In genomic region chr6:43369174-43370002, GRCh38 we compare ENCODE assay signal across 8 cellular contexts. TPM values are rescaled to one million over a fixed set of nuclear protein-coding genes. Genes with fewer than 3 reads are reported as not detected.
A peak's percentile ranks its signal among the peaks of the same experiment; 100 is the strongest.
DNase-seq lines count a peak whose midpoint lies in the region; ATAC-seq, FAIRE-seq and TF ChIP-seq lines count a peak whose summit lies in the region.

A gene with protein sequence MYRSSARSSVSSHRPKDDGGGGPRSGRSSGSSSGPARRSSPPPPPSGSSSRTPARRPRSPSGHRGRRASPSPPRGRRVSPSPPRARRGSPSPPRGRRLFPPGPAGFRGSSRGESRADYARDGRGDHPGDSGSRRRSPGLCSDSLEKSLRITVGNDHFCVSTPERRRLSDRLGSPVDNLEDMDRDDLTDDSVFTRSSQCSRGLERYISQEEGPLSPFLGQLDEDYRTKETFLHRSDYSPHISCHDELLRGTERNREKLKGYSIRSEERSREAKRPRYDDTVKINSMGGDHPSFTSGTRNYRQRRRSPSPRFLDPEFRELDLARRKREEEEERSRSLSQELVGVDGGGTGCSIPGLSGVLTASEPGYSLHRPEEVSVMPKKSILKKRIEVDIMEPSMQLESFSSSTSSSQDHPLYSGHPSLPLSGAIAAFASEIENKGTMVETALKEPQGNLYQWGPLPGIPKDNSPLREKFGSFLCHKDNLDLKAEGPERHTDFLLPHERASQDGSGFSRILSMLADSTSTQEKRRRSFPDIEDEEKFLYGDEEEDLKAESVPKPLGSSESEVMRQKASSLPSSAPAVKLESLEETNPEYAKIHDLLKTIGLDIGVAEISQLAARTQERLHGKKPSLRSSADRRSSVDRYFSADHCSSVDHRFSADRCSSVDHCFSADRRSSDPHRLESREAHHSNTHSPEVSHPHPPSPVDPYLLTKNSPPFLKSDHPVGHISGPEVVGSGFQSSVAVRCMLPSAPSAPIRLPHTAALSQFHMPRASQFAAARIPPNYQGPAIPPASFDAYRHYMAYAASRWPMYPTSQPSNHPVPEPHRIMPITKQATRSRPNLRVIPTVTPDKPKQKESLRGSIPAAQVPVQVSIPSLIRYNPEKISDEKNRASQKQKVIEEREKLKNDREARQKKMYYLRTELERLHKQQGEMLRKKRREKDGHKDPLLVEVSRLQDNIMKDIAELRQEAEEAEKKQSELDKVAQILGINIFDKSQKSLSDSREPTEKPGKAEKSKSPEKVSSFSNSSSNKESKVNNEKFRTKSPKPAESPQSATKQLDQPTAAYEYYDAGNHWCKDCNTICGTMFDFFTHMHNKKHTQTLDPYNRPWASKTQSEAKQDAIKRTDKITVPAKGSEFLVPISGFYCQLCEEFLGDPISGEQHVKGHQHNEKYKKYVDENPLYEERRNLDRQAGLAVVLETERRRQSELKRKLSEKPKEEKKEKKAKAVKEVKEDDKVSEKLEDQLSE (N-terminal part only) (minus strand): TSS chr6:43369647. CDS start chr6:43369365, 282 bp downstream.

- H3K14ac ChIP-seq in H1 (ENCODE audit: insufficient read length) (no peak within 1 kb of the TSS), mesenchymal stem cell (ENCODE audit: low read length in 2 of 2) (peak within 1 kb of the TSS in 1 of 2 experiments; percentile 87)

- FAIRE-seq in H1 (lab: Jason Lieb, UNC) = no peak

- peak within 1 kb of the TSS; percentile 90 to 99 for H3K4me2 ChIP-seq in H1 (ENCODE audit: insufficient read depth in 1 of 2, low read depth in 2 of 2, low read length in 2 of 2)
- H3K4me2 ChIP-seq in mesenchymal stem cell (ENCODE audit: low read length, poor library complexity, severe bottlenecking) = peak within 1 kb of the TSS; percentile 96

- H3K27me3 ChIP-seq in HUES48 (ENCODE audit: control insufficient read depth, insufficient read depth, low read length) (peaks cover 13% of the 10 kb centered on the region), NT2/D1 (ENCODE audit: insufficient read depth, insufficient read length) (peaks cover 6% of the 10 kb centered on the region), H1 (replicated peaks in 1 of 4; ENCODE audit: control insufficient read depth in 3 of 4, extremely low read depth in 1 of 4, insufficient read depth in 3 of 4, low read length in 3 of 4) (peaks cover 2 to 12% (median 8%) of the 10 kb centered on the region in 4 experiments; a peak in 6 of 7 replicates), mesenchymal stem cell (ENCODE audit: control insufficient read depth in 1 of 2, insufficient read depth in 1 of 2, low read length in 2 of 2) (no peaks in the 10 kb centered on the region)

- no peak for TF ChIP-seq RAD21 in H1 (IDR thresholded peaks at IDR 0.05 in 1 of 2, conservative IDR thresholded peaks at IDR 0.05 in 1 of 2; ENCODE audit: low read depth in 2 of 2, low read length in 2 of 2)

- H4K20me1 ChIP-seq in H1 (replicated peaks in 1 of 2; ENCODE audit: control insufficient read depth in 1 of 2, insufficient read depth in 2 of 2, low read length in 2 of 2) = peaks cover 0 to 5% of the 10 kb centered on the region in 2 experiments

- peak within 1 kb of the TSS; percentile 78 for H4K5ac ChIP-seq in H1 (ENCODE audit: insufficient read length, low read depth, low read length)

- H3K9ac ChIP-seq in HUES48 (ENCODE audit: low read depth, low read length) (no peak within 1 kb of the TSS; the same call in 1 of the 2 replicates), NT2/D1 (ENCODE audit: insufficient read length, low read depth) (peak within 1 kb of the TSS; percentile 83), H1 (replicated peaks in 1 of 4; ENCODE audit: extremely low read depth in 1 of 4, low read depth in 3 of 4, low read length in 3 of 4) (peak within 1 kb of the TSS; percentile 58 to 88 (median 72); a peak in 6 of 7 replicates), mesenchymal stem cell (ENCODE audit: low read length) (peak within 1 kb of the TSS; percentile 93)

- peak in 1 of 2 experiments; percentile 44; a peak in 1 of 3 replicates for TF ChIP-seq POLR2A in H1 (IDR thresholded peaks at IDR 0.05; ENCODE audit: control extremely low read depth in 1 of 2, low read depth in 2 of 2, low read length in 2 of 2)

- H3K4ac ChIP-seq in H1 (replicated peaks; ENCODE audit: insufficient read length, low read depth, low read length) = no peak within 1 kb of the TSS
- H3K4ac ChIP-seq in mesenchymal stem cell (ENCODE audit: low read depth in 1 of 2, low read length in 2 of 2) = peak within 1 kb of the TSS; percentile 81 to 90

- H4K91ac ChIP-seq in H1 (replicated peaks; ENCODE audit: insufficient read length, low read length) (peak within 1 kb of the TSS; percentile 88), mesenchymal stem cell (ENCODE audit: low read length) (peak within 1 kb of the TSS; percentile 59)

- H3K23ac ChIP-seq in H1 (ENCODE audit: insufficient read length) = no peak within 1 kb of the TSS
- peak within 1 kb of the TSS; percentile 66 to 95 for H3K23ac ChIP-seq in mesenchymal stem cell (ENCODE audit: low read length in 2 of 2)

- 2% methylated on average over 62 of the region's 104 CpGs; no CpG with 5 or more reads in 1 of the 2 experiments for WGBS in H1 (ENCODE audit: extremely low coverage in 1 of 2, insufficient coverage in 1 of 2, insufficient read length in 1 of 2, insufficient replicate concordance in 2 of 2, low coverage in 1 of 2, low lambda C conversion rate in 2 of 2, missing lambda C conversion rate in 1 of 2), 2 experiments
- 0% methylated on average over 41 of the region's 104 CpGs for WGBS in mesenchymal stem cell

- no peaks in the 10 kb centered on the region; a peak in 2 of 4 replicates for H3K79me2 ChIP-seq in H1 (ENCODE audit: control insufficient read depth in 1 of 2, insufficient read depth in 2 of 2, low read length in 2 of 2)

- TF ChIP-seq EP300 in H1 (IDR thresholded peaks at IDR 0.05; ENCODE audit: borderline replicate concordance in 1 of 2, low read depth in 2 of 2, low read length in 2 of 2) = no peak

- DNase-seq in COR-L47 (lab: John Stamatoyannopoulos, UW) (peak; percentile 98), NT2/D1 (ENCODE audit: low read depth, low spot score) (peak; percentile 90), H1 (ENCODE audit: low read depth in 1 of 2, low spot score in 2 of 2) (peak; percentile 91 to 92), mesenchymal stem cell (peak; percentile 98)
- DNase-seq in activated CD8-positive, alpha-beta memory T cell treated with anti-CD3 and anti-CD28 coated beads for 48 hours (ENCODE audit: low read depth in 2 of 3, low spot score in 2 of 3) = peak; percentile 72 to 87 (median 77)
- DNase-seq in stimulated activated CD8-positive, alpha-beta memory T cell treated with anti-CD3 and anti-CD28 coated beads, Interleukin-12 subunit alpha, Interleukin-12 subunit beta, amount 100 ng/mL, for 24 hours (ENCODE audit: extremely low read depth) = peak; percentile 86

- H3K18ac ChIP-seq in H1 (ENCODE audit: extremely low read depth, low read length) (peak within 1 kb of the TSS; percentile 52), mesenchymal stem cell (ENCODE audit: low read depth in 1 of 2, low read length in 2 of 2) (peak within 1 kb of the TSS; percentile 88 to 92)

- no peak within 1 kb of the TSS for H3K56ac ChIP-seq in H1 (replicated peaks; ENCODE audit: insufficient read length, low read depth, low read length)

- 0 out of 2 replicates have a peak within 1 kb of the TSS, but pooled peaks have one; percentile 61 for H2BK20ac ChIP-seq in H1 (ENCODE audit: low read length)

- CTCF ChIA-PET in H1 (lab: Charles Lee; ENCODE audit: partially characterized antibody) = interaction anchor here (0.6 to 2.3 kb wide), 10 partner anchors 13 to 192 kb away, joined by 3 to 8 read pairs (median 4); partner anchors contain the start of gene CRIP3

- H3K27ac ChIP-seq in HUES48 (ENCODE audit: low read depth, low read length) (peak within 1 kb of the TSS; percentile 77), H1 (ENCODE audit: low read depth, low read length) (peak within 1 kb of the TSS; percentile 46; the same call in 1 of the 2 replicates), mesenchymal stem cell (ENCODE audit: low read length, poor library complexity, severe bottlenecking) (peak within 1 kb of the TSS; percentile 54)

- peak within 1 kb of the TSS; percentile 36; the same call in 1 of the 2 replicates for H2AFZ ChIP-seq in H1 (ENCODE audit: low read length)
- peak within 1 kb of the TSS; percentile 83 for H2AFZ ChIP-seq in mesenchymal stem cell (ENCODE audit: low read depth, low read length)

- peak within 1 kb of the TSS; percentile 85 for H3K4me3 ChIP-seq in HUES48 (ENCODE audit: low read depth, low read length)
- H3K4me3 ChIP-seq in NT2/D1 (ENCODE audit: insufficient read length, low read depth) = peak within 1 kb of the TSS; percentile 72
- peak within 1 kb of the TSS; percentile 64 to 86 (median 80) for H3K4me3 ChIP-seq in H1 (ENCODE audit: extremely low read depth in 1 of 4, insufficient read depth in 2 of 4, low read depth in 3 of 4, low read length in 4 of 4)
- H3K4me3 ChIP-seq in mesenchymal stem cell (ENCODE audit: insufficient read depth in 1 of 2, low read depth in 1 of 2, low read length in 2 of 2) = peak within 1 kb of the TSS; percentile 88 to 90

- H2BK5ac ChIP-seq in H1 (ENCODE audit: low read depth, low read length) (peak within 1 kb of the TSS; percentile 39; the same call in 1 of the 2 replicates), mesenchymal stem cell (ENCODE audit: low read depth, low read length, poor library complexity, severe bottlenecking) (no peak within 1 kb of the TSS)

- H4K8ac ChIP-seq in H1 (ENCODE audit: extremely low read depth, insufficient read depth, low read length) (peak within 1 kb of the TSS; percentile 29), mesenchymal stem cell (ENCODE audit: low read length) (peak within 1 kb of the TSS; percentile 99)

- peaks cover 11% of the 10 kb centered on the region for H3K23me2 ChIP-seq in H1 (ENCODE audit: low read depth, low read length)

- no peak within 1 kb of the TSS for H2AK5ac ChIP-seq in H1 (ENCODE audit: low read depth, low read length)
- H2AK5ac ChIP-seq in mesenchymal stem cell (ENCODE audit: low read length, severe bottlenecking) = peak within 1 kb of the TSS; percentile 82

- H3K9me3 ChIP-seq in HUES48 (ENCODE audit: control insufficient read depth, insufficient read depth, low read length) (no peaks in the 10 kb centered on the region), NT2/D1 (ENCODE audit: insufficient read depth, low read length) (no peaks in the 10 kb centered on the region), H1 (ENCODE audit: insufficient read depth in 2 of 2, low read depth in 1 of 2, low read length in 1 of 2) (no peaks in the 10 kb centered on the region), mesenchymal stem cell (ENCODE audit: control insufficient read depth, low read length) (no peaks in the 10 kb centered on the region)

- H2BK120ac ChIP-seq in H1 (replicated peaks; ENCODE audit: low read depth, low read length) (no peak within 1 kb of the TSS), mesenchymal stem cell (ENCODE audit: low read depth, low read length) (peak within 1 kb of the TSS; percentile 92)

- POLR2A ChIA-PET in H1 (lab: Charles Lee; ENCODE audit: partially characterized antibody) = interaction anchor here (0.5 to 1.7 kb wide), 15 partner anchors 8 to 385 kb away, joined by 3 to 5 read pairs (median 4); partner anchors contain the start of genes DNPH1, KLC4, LRRC73 and MRPL2

- no peak for TF ChIP-seq CTCF in H1 (IDR thresholded peaks at IDR 0.05; ENCODE audit: control extremely low read depth in 1 of 3, insufficient read depth in 1 of 3, low read depth in 1 of 3, low read length in 3 of 3)

- peak; percentile 75 for ATAC-seq in GM21390 (IDR thresholded peaks at IDR 0.05; ENCODE audit: unreplicated experiment)

- no peaks in the 10 kb centered on the region for H3K79me1 ChIP-seq in H1 (ENCODE audit: low read depth, low read length)
- peaks cover 17% of the 10 kb centered on the region for H3K79me1 ChIP-seq in mesenchymal stem cell (replicated peaks; ENCODE audit: low read length, poor library complexity, severe bottlenecking)

- H3K36me3 ChIP-seq in HUES48 (ENCODE audit: control insufficient read depth, insufficient read depth, low read length) (peaks cover 10% of the 10 kb centered on the region), NT2/D1 (ENCODE audit: insufficient read depth, insufficient read length, low read length) (peaks cover 12% of the 10 kb centered on the region), H1 (ENCODE audit: control insufficient read depth in 2 of 4, insufficient read depth in 4 of 4, low read length in 3 of 4) (peaks cover 0 to 6% (median 0%) of the 10 kb centered on the region in 4 experiments; a peak in 2 of 8 replicates), mesenchymal stem cell (ENCODE audit: control insufficient read depth in 1 of 2, insufficient read depth in 2 of 2, low read depth in 1 of 2, low read length in 2 of 2) (peaks cover 0 to 11% of the 10 kb centered on the region in 2 experiments)

- peak within 1 kb of the TSS; percentile 68; the same call in 1 of the 2 replicates for H2BK12ac ChIP-seq in H1 (ENCODE audit: low read depth, low read length)
- H2BK12ac ChIP-seq in mesenchymal stem cell (ENCODE audit: low read length in 2 of 2) = peak within 1 kb of the TSS in 1 of 2 experiments; percentile 42

- H3K4me1 ChIP-seq in HUES48 (ENCODE audit: control insufficient read depth, insufficient read depth, low read length) = peaks cover 10% of the 10 kb centered on the region
- no peaks in the 10 kb centered on the region for H3K4me1 ChIP-seq in NT2/D1 (ENCODE audit: insufficient read depth, insufficient read length)
- peaks cover 4 to 9% (median 5%) of the 10 kb centered on the region in 4 experiments; a peak in 6 of 7 replicates for H3K4me1 ChIP-seq in H1 (replicated peaks in 1 of 4; ENCODE audit: control insufficient read depth in 3 of 4, insufficient read depth in 4 of 4, low read length in 3 of 4)
- peaks cover 9% of the 10 kb centered on the region for H3K4me1 ChIP-seq in mesenchymal stem cell (ENCODE audit: control insufficient read depth, insufficient read depth, low read depth, low read length)

- no peak within 1 kb of the TSS for H2BK15ac ChIP-seq in H1 (ENCODE audit: low read length)
- peak within 1 kb of the TSS; percentile 64 for H2BK15ac ChIP-seq in mesenchymal stem cell (ENCODE audit: low read depth, poor library complexity, severe bottlenecking)

RNA-seq across cellular contexts. Expression of the gene that starts here (rescaled TPM):
- 22.1 and 22.3 TPM in 2 replicates for total RNA-seq in H1 (2021; fragmentation: NEBNext Ultra II Directional; extraction: Animal tissue kit (Norgen Biotek cat#: 25700))
- polyA plus RNA-seq in H1 (2011; rRNA removed) = 10.2 and 11.1 TPM in 2 replicates
- 10.2 TPM for polyA plus RNA-seq in H1 (2011; cell fraction: cytosol; rRNA removed)
- polyA plus RNA-seq in H1 (2011; cell fraction: nucleus; rRNA removed) = 27.1 TPM
- polyA plus RNA-seq in H1 (2012, experiment 1 of 2) = 8.5 to 12.2 TPM (median 10.9 TPM) in 4 replicates
- 1.4 TPM for polyA plus RNA-seq in H1 (2012, experiment 2 of 2)
- polyA plus RNA-seq in H1 (2013, experiment 1 of 2) = 13.6 TPM
- 12.2 TPM for polyA plus RNA-seq in H1 (2013, experiment 2 of 2)
- polyA minus RNA-seq in H1 (2011; rRNA and poly(A)+ RNA removed) = 29.7 and 32.2 TPM in 2 replicates
- polyA minus RNA-seq in H1 (2011; cell fraction: cytosol; rRNA and poly(A)+ RNA removed) = 14.8 TPM
- polyA minus RNA-seq in H1 (2011; cell fraction: nucleus; rRNA and poly(A)+ RNA removed) = 19.5 TPM
- 9.3 TPM for polyA plus RNA-seq in mesenchymal stem cell (2013, experiment 1 of 2)
- polyA plus RNA-seq in mesenchymal stem cell (2013, experiment 2 of 2) = 9.1 TPM

Comparison
In these comparisons a context has a peak if more than half of its experiments do, and no peak if none do; other contexts are left out.
1. Peak in every context shown above with its lines: DNase-seq, ATAC-seq, H3K4me3 ChIP-seq and H3K27ac ChIP-seq.